In the genomic region with DNA sequence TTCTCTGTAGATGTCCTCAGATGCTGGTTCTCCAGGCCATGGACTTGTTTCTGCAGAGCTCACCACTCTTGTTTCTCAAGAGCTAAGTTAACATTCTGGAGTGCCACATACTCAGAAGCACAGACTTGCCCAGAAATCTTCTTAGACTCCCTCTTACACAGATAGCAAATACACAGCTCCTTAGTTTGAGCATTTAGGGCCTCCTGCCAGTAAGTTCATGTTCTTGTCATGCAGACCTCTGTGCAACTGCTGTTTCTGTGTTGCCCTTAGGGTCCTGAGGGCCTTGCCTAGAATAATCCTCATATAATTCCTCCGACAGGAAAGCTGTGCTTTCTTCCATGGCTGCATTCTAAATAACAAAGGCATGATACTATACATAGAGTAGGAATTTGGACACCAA, we compare ENCODE assay signal across 18 cellular contexts. TPM values are rescaled to one million over a fixed set of nuclear protein-coding genes. Genes with fewer than 3 reads are reported as not detected.
A peak's percentile ranks its signal among the peaks of the same experiment; 100 is the strongest.
DNase-seq lines count a peak whose midpoint lies in the region; ATAC-seq, FAIRE-seq and TF ChIP-seq lines count a peak whose summit lies in the region.
"Had no signal": no experiment of that assay in that cellular context is flagged by ENCODE, and none has a peak within 500 bp of the region (broad histone marks: within the 10 kb centered on the region; RNA-seq: fewer than 3 reads in every experiment).

No MANE protein-coding gene starts in this region.

- POLR2A ChIA-PET in K562 (lab: Yijun Ruan, JAX): interaction anchor here (0.6 to 1.5 kb wide), 3 partner anchors 9 to 179 kb away, joined by 3 to 5 read pairs (median 3); no protein-coding TSS in a partner anchor

- H2AFZ ChIP-seq in K562 (ENCODE audit: low read depth, low read length): 0 out of 2 replicates have a peak overlapping the region, but pooled peaks have one; percentile 21

- no peak for TF ChIP-seq POLR2A in K562 (conservative IDR thresholded peaks at IDR 0.05)

- TF ChIP-seq EP300 in K562 (IDR thresholded peaks at IDR 0.05; ENCODE audit: low read length): no peak

- TF ChIP-seq RAD21 in K562 (CRISPR knock-in tag; conservative IDR thresholded peaks at IDR 0.05 in 1 of 2, IDR thresholded peaks at IDR 0.05 in 1 of 2): no peak

- no TSS peak for BruUV-seq in K562 (replicated peaks; lab: Mats Ljungman, UMichigan)

- H3K27ac ChIP-seq in K562 (ENCODE audit: extremely low read depth, low read depth, low read length): peak overlapping the region; percentile 36; the same call in 1 of the 3 replicates
- H3K27ac ChIP-seq in temporal lobe (ENCODE audit: low read depth, low read length): peak overlapping the region; percentile 0
- H3K27ac ChIP-seq: ascending aorta, esophagus squamous epithelium had no signal

- CTCF ChIA-PET in K562 (lab: Yijun Ruan, JAX; ENCODE audit: low intra/inter-chr PET ratio): no interaction called here

- no peaks in the 10 kb centered on the region for H3K27me3 ChIP-seq in K562 (ENCODE audit: control insufficient read depth in 2 of 2, insufficient read depth in 2 of 2, low read length in 2 of 2)
- H3K27me3 ChIP-seq: ascending aorta, BE2C, esophagus squamous epithelium had no signal

- DNase-seq in K562 (ENCODE audit: extremely low read depth in 1 of 4, low spot score in 3 of 4) (no peak), fibroblast of the aortic adventitia (ENCODE audit: low read depth) (peak; percentile 41), medulla oblongata (ENCODE audit: extremely low spot score) (peak; percentile 33), DMS53 (lab: John Stamatoyannopoulos, UW) (no peak)
- no peak for DNase-seq in NK-92 treated with Interleukin-12 subunit alpha and Interleukin-12 subunit beta, amount 100 ng/mL, for 24 hours (lab: John Stamatoyannopoulos, UW)
- DNase-seq: activated CD4-positive, CD25-positive, alpha-beta regulatory T cell treated with anti-CD3 and anti-CD28 coated beads, Interleukin-2, amount 50 U/mL, for 72 hours; activated gamma-delta T cell; BE2C; Calu3; esophagus squamous epithelium; GDM1; NCI-H146; nephron progenitor cell; SHP77 treated with DMSO at 0.1 percent for 48 hours had no signal

- WGBS in K562 (ENCODE audit: insufficient coverage, low coverage, missing lambda C conversion rate): 40% methylated on average over 1 of the region's 1 CpG

- peaks cover 8 to 20% of the 10 kb centered on the region in 2 experiments; a peak in 4 of 5 replicates for H3K4me1 ChIP-seq in K562 (replicated peaks in 1 of 2; ENCODE audit: control insufficient read depth in 2 of 2, insufficient read depth in 2 of 2, low read length in 2 of 2)
- H3K4me1 ChIP-seq: ascending aorta had no signal

- in situ Hi-C loops in K562 (cut with MboI): no loop called here

- H3K79me2 ChIP-seq in K562 (ENCODE audit: control insufficient read depth, insufficient read depth, low read length): no peaks in the 10 kb centered on the region

- intact Hi-C loops in K562 (cut with micrococcal nuclease): loop anchor here (5.0 kb wide), 1 partner anchor 84 kb away; no protein-coding TSS in a partner anchor

- 0 out of 3 replicates have a peak, but pooled peaks cover 2% of the 10 kb centered on the region for H3K36me3 ChIP-seq in K562 (ENCODE audit: control insufficient read depth, insufficient read depth, low read length)
- H3K36me3 ChIP-seq: ascending aorta, BE2C, esophagus squamous epithelium had no signal

- H3K4me2 ChIP-seq in K562 (ENCODE audit: insufficient read depth, low read length): peak overlapping the region; percentile 8; the same call in 1 of the 2 replicates

- no peaks in the 10 kb centered on the region for H4K20me1 ChIP-seq in K562 (replicated peaks; ENCODE audit: control insufficient read depth, insufficient read depth, low read length)

- TF ChIP-seq CTCF in K562 (IDR thresholded peaks at IDR 0.05 in 2 of 3, conservative IDR thresholded peaks at IDR 0.05 in 1 of 3; ENCODE audit: insufficient read depth in 2 of 3, low read depth in 1 of 3, low read length in 3 of 3) (no peak), fibroblast of the aortic adventitia (IDR thresholded peaks at IDR 0.05; ENCODE audit: insufficient read depth, low read length) (no peak)

- no peak overlapping the region for H3K4me3 ChIP-seq in K562
- no peak overlapping the region for H3K4me3 ChIP-seq in fibroblast of the aortic adventitia (ENCODE audit: low read depth, low read length)
- H3K4me3 ChIP-seq: ascending aorta, esophagus squamous epithelium had no signal

- no peaks in the 10 kb centered on the region for H3K9me3 ChIP-seq in K562 (replicated peaks; ENCODE audit: control insufficient read depth, insufficient read depth, low read depth, low read length)
- H3K9me3 ChIP-seq: ascending aorta, BE2C, esophagus squamous epithelium had no signal

- H3K9ac ChIP-seq in K562 (ENCODE audit: insufficient read depth in 1 of 2, low read depth in 2 of 2, low read length in 2 of 2): no peak overlapping the region

- no peaks in the 10 kb centered on the region for H3K9me1 ChIP-seq in K562 (ENCODE audit: control insufficient read depth, insufficient read depth, low read length)

- ATAC-seq in K562 (peak; percentile 26), HG03135 (IDR thresholded peaks at IDR 0.05; ENCODE audit: unreplicated experiment) (no peak)

- FAIRE-seq in K562 (lab: Jason Lieb, UNC): no peak
- FAIRE-seq: GM12892 had no signal

TF ChIP-seq in K562, 482 proteins besides CTCF, POLR2A, EP300 and RAD21:
- TF ChIP-seq MCM7 (IDR thresholded peaks at IDR 0.05) (no peak), ZNF395 (CRISPR knock-in tag; IDR thresholded peaks at IDR 0.05) (peak; percentile 30; the same call in 1 of the 2 replicates)

RNA-seq across cellular contexts. Expression of gene PTPDC1, which starts 1.3 kb away (rescaled TPM):
- 11.2 and 23.6 TPM in 2 replicates for total RNA-seq in K562 (2011; cell fraction: chromatin; rRNA removed; ENCODE audit: low replicate concordance)
- 5.5 and 8.2 TPM in 2 replicates for total RNA-seq in K562 (2011; cell fraction: nucleolus; rRNA removed)
- 13.6 and 23.1 TPM in 2 replicates for total RNA-seq in K562 (2011; cell fraction: nucleoplasm; rRNA removed)
- total RNA-seq in K562 (2014; rRNA removed): 4.9 and 5.3 TPM in 2 replicates
- total RNA-seq in K562 (2014; rRNA removed; fragmentation: Illumina TruSeq; extraction: Trizol): 8.1 and 8.2 TPM in 2 replicates
- total RNA-seq in K562 (2015; rRNA removed; fragmentation: Illumina TruSeq; extraction: Trizol): 6.7 and 6.9 TPM in 2 replicates
- 5.5 and 5.7 TPM in 2 replicates for total RNA-seq in K562 (2021)
- 7.4 and 7.6 TPM in 2 replicates for polyA plus RNA-seq in K562 (2011; rRNA removed)
- polyA plus RNA-seq in K562 (2011; cell fraction: cytosol; rRNA removed): 2.2 and 3.1 TPM in 2 replicates
- polyA plus RNA-seq in K562 (2011; cell fraction: nucleus; rRNA removed): 19.0 and 20.8 TPM in 2 replicates
- polyA plus RNA-seq in K562 (2012): 2.5 and 7.3 TPM in 2 replicates
- 5.0 and 5.5 TPM in 2 replicates for polyA plus RNA-seq in K562 (2014; fragmentation: Illumina TruSeq; extraction: Trizol)
- polyA plus RNA-seq in K562 (2014; fragmentation: Nextera tagmentation; extraction: Ambion mirVana): 1 to 10 TPM; 1.1 to 1.9 TPM
- 5.7 and 6.5 TPM in 2 replicates for polyA plus RNA-seq in K562 (2014; rRNA removed)
- 12.1 and 12.3 TPM in 2 replicates for polyA minus RNA-seq in K562 (2011; rRNA and poly(A)+ RNA removed)
- 3.1 and 4.0 TPM in 2 replicates for polyA minus RNA-seq in K562 (2011; cell fraction: cytosol; rRNA and poly(A)+ RNA removed)
- 11.8 and 17.0 TPM in 2 replicates for polyA minus RNA-seq in K562 (2011; cell fraction: nucleus; rRNA and poly(A)+ RNA removed)
- 6.6 and 10.8 TPM in 2 replicates for total RNA-seq in fibroblast of the aortic adventitia (ENCODE audit: low replicate concordance)
- total RNA-seq in temporal lobe: 12.0 TPM

Comparison
In these comparisons a context has a peak if more than half of its experiments do, and no peak if none do; other contexts are left out.
1. DNase-seq: peak in fibroblast of the aortic adventitia (single experiment) and medulla oblongata (single experiment); none in K562 (0 of 4), DMS53 (single experiment) and NK-92 treated with Interleukin-12 subunit alpha and Interleukin-12 subunit beta, amount 100 ng/mL, for 24 hours (single experiment).